Comparison of ENCODE assay signal across 5 cellular contexts in genomic region chr3:3333571-3333970, GRCh38.
"Had no signal": no experiment of that assay in that cellular context is flagged by ENCODE, and none has a peak within 500 bp of the region (broad histone marks: within the 10 kb centered on the region; RNA-seq: fewer than 3 reads in every experiment).

No MANE protein-coding gene starts in this region.

- DNase-seq: IMR-90, KBM-7 had no signal

- FAIRE-seq: HTR-8/SVneo, K562 had no signal

- H3K27ac ChIP-seq: HL-60 had no signal

- ATAC-seq: K562 had no signal

- H3K4me3 ChIP-seq: K562 had no signal
